Comparison of ENCODE assay signal across 1 cellular context in genomic region chr16:2296662-2297505, GRCh38.
TF ChIP-seq lines count a peak whose summit lies in the region.

No MANE protein-coding gene starts in this region.

TF ChIP-seq in HCT116, 20 proteins besides CTCF, POLR2A, EP300 and RAD21:
- TF ChIP-seq ELF1 (IDR thresholded peaks at IDR 0.05; ENCODE audit: borderline replicate concordance, low read depth) (no peak), JUND (IDR thresholded peaks at IDR 0.05) (no peak), EZH2 (IDR thresholded peaks at IDR 0.05) (no peak), ZFX (IDR thresholded peaks at IDR 0.05) (no peak), SP1 (IDR thresholded peaks at IDR 0.05; ENCODE audit: low read depth) (no peak), CEBPB (IDR thresholded peaks at IDR 0.05; ENCODE audit: low read depth) (no peak), SIN3A (IDR thresholded peaks at IDR 0.05; ENCODE audit: low read depth) (no peak), ATF3 (IDR thresholded peaks at IDR 0.05) (no peak), REST (IDR thresholded peaks at IDR 0.05; ENCODE audit: low read depth) (no peak), EGR1 (IDR thresholded peaks at IDR 0.05; ENCODE audit: low read depth) (no peak), ZNF274 (IDR thresholded peaks at IDR 0.05; ENCODE audit: low read depth, low read length) (no peak), YY1 (IDR thresholded peaks at IDR 0.05; ENCODE audit: extremely low read depth, insufficient replicate concordance, low read depth, low read length) (no peak), CBX3 (IDR thresholded peaks at IDR 0.05; ENCODE audit: low read depth) (no peak), TCF7L2 (IDR thresholded peaks at IDR 0.05; ENCODE audit: borderline replicate concordance, extremely low read depth, insufficient read depth, insufficient read length) (no peak), FOSL1 (IDR thresholded peaks at IDR 0.05; ENCODE audit: low read depth) (no peak), SRF (IDR thresholded peaks at IDR 0.05; ENCODE audit: low read depth) (no peak), MAX (IDR thresholded peaks at IDR 0.05) (no peak), POLR2AphosphoS5 (IDR thresholded peaks at IDR 0.05; ENCODE audit: low read depth, low read length) (no peak)
